9 cellular contexts compared by ENCODE assay signal in genomic region chr22:36409911-36410756, GRCh38. TPM values are rescaled to one million over a fixed set of nuclear protein-coding genes. Genes with fewer than 3 reads are reported as not detected.
DNase-seq lines count a peak whose midpoint lies in the region; ATAC-seq, FAIRE-seq and TF ChIP-seq lines count a peak whose summit lies in the region.
"Had no signal": no experiment of that assay in that cellular context is flagged by ENCODE, and none has a peak within 500 bp of the region (broad histone marks: within the 10 kb centered on the region; RNA-seq: fewer than 3 reads in every experiment).

No MANE protein-coding gene starts in this region.

- FAIRE-seq in pancreas (lab: Jason Lieb, UNC) (peak; percentile 56), HTR-8/SVneo (lab: Jason Lieb, UNC) (no peak)

- H3K9me3 Mint-ChIP-seq in activated naive CD4-positive, alpha-beta T cell treated with anti-CD3 and anti-CD28 coated beads, Interleukin-2, amount 50 U/mL, for 24 hours = no peaks in the 10 kb centered on the region

- H3K4me3 ChIP-seq in pancreas (peak overlapping the region in 3 of 4 donors; percentile 7 to 30 (median 28)), urinary bladder (ENCODE audit: low read depth, low read length) (peak overlapping the region; percentile 14)
- H3K4me3 ChIP-seq: SJSA1 had no signal

- no peaks in the 10 kb centered on the region for H3K9me3 ChIP-seq in pancreas
- H3K9me3 ChIP-seq: SJSA1 had no signal

- no peaks in the 10 kb centered on the region for H3K36me3 Mint-ChIP-seq in activated naive CD4-positive, alpha-beta T cell treated with anti-CD3 and anti-CD28 coated beads, Interleukin-2, amount 50 U/mL, for 24 hours

- H3K4me1 Mint-ChIP-seq in activated naive CD4-positive, alpha-beta T cell treated with anti-CD3 and anti-CD28 coated beads, Interleukin-2, amount 50 U/mL, for 24 hours = peaks cover 57% of the 10 kb centered on the region

- intact Hi-C loops in cardiac septum (cut with DNase I) (no loop called here), pancreas (cut with DNase I) (loop anchor here in 1 of 3 donors (10.0 kb wide), 1 partner anchor 45 kb away; no protein-coding TSS in a partner anchor)

- WGBS in pancreas, 2 donors = 3 to 6% methylated on average over 56 of the region's 56 CpGs
- WGBS in urinary bladder = 35% methylated on average over 56 of the region's 56 CpGs

- H3K4me3 Mint-ChIP-seq in activated naive CD4-positive, alpha-beta T cell treated with anti-CD3 and anti-CD28 coated beads, Interleukin-2, amount 50 U/mL, for 24 hours = peak overlapping the region; percentile 62

- DNase-seq in NCI-H748 treated with DMSO at 0.1 percent for 48 hours (lab: John Stamatoyannopoulos, UW) (peak; percentile 91), cardiac septum (ENCODE audit: low spot score) (peak; percentile 93), pancreas (peak; percentile 92 to 99 (median 98)), HTR-8/SVneo (ENCODE audit: insufficient read length, low spot score) (no peak)

- H3K4me1 ChIP-seq in pancreas (peaks cover 19 to 28% (median 24%) of the 10 kb centered on the region in 3 donors), urinary bladder (ENCODE audit: insufficient read depth) (no peaks in the 10 kb centered on the region)

- no peaks in the 10 kb centered on the region for H3K27me3 ChIP-seq in pancreas
- H3K27me3 ChIP-seq: SJSA1 had no signal

- peak overlapping the region; percentile 93 to 97 (median 96) for H3K27ac ChIP-seq in pancreas
- peak overlapping the region; percentile 84 for H3K27ac ChIP-seq in urinary bladder (ENCODE audit: low read depth)
- H3K27ac ChIP-seq: SJSA1 had no signal

- ATAC-seq in GM21825 (IDR thresholded peaks at IDR 0.05; ENCODE audit: unreplicated experiment) (peak; percentile 73), pancreas (peak; percentile 92 to 96 (median 94)), GM18511 (IDR thresholded peaks at IDR 0.05; ENCODE audit: unreplicated experiment) (no peak)

- no peaks in the 10 kb centered on the region for H3K27me3 Mint-ChIP-seq in activated naive CD4-positive, alpha-beta T cell treated with anti-CD3 and anti-CD28 coated beads, Interleukin-2, amount 50 U/mL, for 24 hours

- TF ChIP-seq CTCF in pancreas (IDR thresholded peaks at IDR 0.05) = peak in 2 of 4 donors; percentile 32 to 33

- H3K27ac Mint-ChIP-seq in activated naive CD4-positive, alpha-beta T cell treated with anti-CD3 and anti-CD28 coated beads, Interleukin-2, amount 50 U/mL, for 24 hours = peak overlapping the region; percentile 65

- H3K36me3 ChIP-seq in pancreas = no peaks in the 10 kb centered on the region
- no peaks in the 10 kb centered on the region for H3K36me3 ChIP-seq in urinary bladder (ENCODE audit: insufficient read depth)
- H3K36me3 ChIP-seq: SJSA1 had no signal

RNA-seq across cellular contexts. Expression of gene MYH9, which starts 22.4 kb away (rescaled TPM):
- total RNA-seq in cardiac septum (282 TPM), pancreas (100 to 1,000 TPM; 259 to 554 (median 412) TPM), urinary bladder (150 TPM)
- polyA plus RNA-seq in pancreas (100 to 1,000 TPM in 1 of 2 donors, 10 to 100 TPM in 1; 80.9 to 152 TPM), urinary bladder (258 TPM)
